ENCODE assay signal across 15 cellular contexts in the genomic region with DNA sequence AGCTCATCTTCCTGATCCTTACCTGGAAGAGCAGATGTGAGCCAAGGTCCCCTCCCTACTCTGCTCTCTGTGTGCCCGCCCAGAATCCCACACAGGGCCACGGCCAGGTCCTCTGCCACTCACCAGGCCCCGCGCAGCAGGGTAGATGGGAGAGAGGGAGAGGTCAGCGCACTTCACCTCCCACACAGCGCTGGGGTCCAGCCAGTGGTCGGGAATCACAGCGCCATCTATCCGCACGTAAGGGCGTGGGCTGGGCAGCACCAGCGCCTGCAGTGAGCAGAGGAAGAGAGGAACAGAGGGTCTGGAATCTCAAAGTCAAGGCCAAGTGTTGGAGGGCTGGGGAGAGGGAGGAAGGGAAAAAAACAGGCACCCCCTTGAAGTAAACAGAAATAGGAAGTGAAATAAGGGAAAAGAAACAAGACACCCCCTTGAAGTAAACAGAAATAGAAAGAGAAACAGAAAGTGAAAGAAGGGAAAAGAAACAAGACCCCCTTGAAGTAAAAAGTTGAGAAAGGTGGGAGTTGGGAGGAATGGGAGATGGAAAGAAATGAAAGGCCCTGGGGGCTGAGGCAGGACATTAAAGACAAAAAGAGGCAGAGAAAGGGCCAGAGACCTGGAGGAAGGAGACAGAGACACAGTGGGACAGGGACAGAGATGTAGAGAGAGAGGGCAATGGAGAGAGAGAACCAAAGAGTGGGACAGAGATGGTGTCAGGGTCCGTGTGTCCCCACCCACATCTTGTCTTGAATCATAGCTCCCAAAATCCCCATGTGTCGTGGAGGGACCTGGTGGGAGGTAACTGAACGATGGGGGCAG. TPM values are rescaled to one million over a fixed set of nuclear protein-coding genes. Genes with fewer than 3 reads are reported as not detected.
DNase-seq lines count a peak whose midpoint lies in the region; ATAC-seq, FAIRE-seq and TF ChIP-seq lines count a peak whose summit lies in the region.
"Had no signal": no experiment of that assay in that cellular context is flagged by ENCODE, and none has a peak within 500 bp of the region (broad histone marks: within the 10 kb centered on the region; RNA-seq: fewer than 3 reads in every experiment).

No MANE protein-coding gene starts in this region.

- 62% methylated on average over 12 of the region's 15 CpGs for WGBS in K562 (ENCODE audit: insufficient coverage, low coverage, missing lambda C conversion rate)
- WGBS in spleen, 5 donors = 62 to 79% (median 74%) methylated on average over 15 of the region's 15 CpGs

- H3K27ac ChIP-seq in K562 (ENCODE audit: extremely low read depth, low read depth, low read length) (no peak overlapping the region), spleen (peak overlapping the region; percentile 30 to 73 (median 64)), colonic mucosa (no peak overlapping the region)
- H3K27ac ChIP-seq: hepatocyte, lower lobe of right lung, thyroid gland had no signal

- no TSS peak for BruUV-seq in K562 (replicated peaks; lab: Mats Ljungman, UMichigan)

- POLR2A ChIA-PET in K562 (lab: Yijun Ruan, JAX) = interaction anchor here (0.7 kb wide), 1 partner anchor 55 kb away, joined by 3 read pairs; no protein-coding TSS in a partner anchor

- H3K4me1 ChIP-seq in K562 (replicated peaks in 1 of 2; ENCODE audit: control insufficient read depth in 2 of 2, insufficient read depth in 2 of 2, low read length in 2 of 2) (peaks cover 0 to 7% of the 10 kb centered on the region in 2 experiments; a peak in 2 of 5 replicates), spleen (peaks cover 5 to 28% (median 21%) of the 10 kb centered on the region in 6 donors), colonic mucosa (no peaks in the 10 kb centered on the region)

- no peak for DNase-seq in activated CD4-positive, alpha-beta T cell treated with anti-CD3 and anti-CD28 coated beads, Interleukin-2, amount 10 ng/mL, durations not matched to agents 24 days and 14 days
- no peak for DNase-seq in activated CD4-positive, alpha-beta T cell treated with anti-CD3 and anti-CD28 coated beads, Interleukin-2, amount 50 U/mL, for 4 hours
- peak; percentile 24 for DNase-seq in NAMALWA (ENCODE audit: low spot score)
- DNase-seq in K562 (ENCODE audit: extremely low read depth in 1 of 4, low spot score in 3 of 4) = no peak
- DNase-seq in spleen = no peak
- no peak for DNase-seq in DMS 273 treated with DMSO at 0.1 percent for 48 hours (lab: John Stamatoyannopoulos, UW)
- no peak for DNase-seq in NCI-H1436 (lab: John Stamatoyannopoulos, UW)
- no peak for DNase-seq in colonic mucosa
- DNase-seq: ACHN, lower lobe of right lung, small intestine, thyroid gland had no signal

- no peaks in the 10 kb centered on the region for H3K9me3 ChIP-seq in K562 (replicated peaks; ENCODE audit: control insufficient read depth, insufficient read depth, low read depth, low read length)
- H3K9me3 ChIP-seq in spleen = peaks cover 0 to 7% (median 0%) of the 10 kb centered on the region in 8 donors
- no peaks in the 10 kb centered on the region for H3K9me3 ChIP-seq in colonic mucosa
- H3K9me3 ChIP-seq: lower lobe of right lung, thyroid gland had no signal

- H3K36me3 ChIP-seq in K562 (ENCODE audit: control insufficient read depth, insufficient read depth, low read length) (peaks cover 61% of the 10 kb centered on the region; the same call in 2 of the 3 replicates), spleen (peaks cover 0 to 87% (median 4%) of the 10 kb centered on the region in 6 donors), colonic mucosa (no peaks in the 10 kb centered on the region)
- H3K36me3 ChIP-seq: thyroid gland had no signal

- TF ChIP-seq POLR2A in K562 (conservative IDR thresholded peaks at IDR 0.05) (no peak), spleen (IDR thresholded peaks at IDR 0.05) (no peak)

- no peaks in the 10 kb centered on the region for H3K27me3 ChIP-seq in K562 (ENCODE audit: control insufficient read depth in 2 of 2, insufficient read depth in 2 of 2, low read length in 2 of 2)
- no peaks in the 10 kb centered on the region for H3K27me3 ChIP-seq in spleen (replicated peaks in 1 of 7)
- no peaks in the 10 kb centered on the region for H3K27me3 ChIP-seq in colonic mucosa
- H3K27me3 ChIP-seq: hepatocyte, thyroid gland had no signal

- H3K9me1 ChIP-seq in K562 (ENCODE audit: control insufficient read depth, insufficient read depth, low read length) = peaks cover 2% of the 10 kb centered on the region

- no peaks in the 10 kb centered on the region for H3K27me3 Mint-ChIP-seq in activated CD4-positive, alpha-beta T cell treated with anti-CD3 and anti-CD28 coated beads, Interleukin-2, amount 10 ng/mL, durations not matched to agents 24 days and 14 days

- H3K27ac Mint-ChIP-seq in activated CD4-positive, alpha-beta T cell treated with anti-CD3 and anti-CD28 coated beads, Interleukin-2, amount 10 ng/mL, durations not matched to agents 24 days and 14 days = peak overlapping the region; percentile 59

- H2AFZ ChIP-seq in K562 (ENCODE audit: low read depth, low read length) = no peak overlapping the region
- H2AFZ ChIP-seq: hepatocyte had no signal

- no peak for TF ChIP-seq RAD21 in K562 (CRISPR knock-in tag; conservative IDR thresholded peaks at IDR 0.05 in 1 of 2, IDR thresholded peaks at IDR 0.05 in 1 of 2)

- no peaks in the 10 kb centered on the region for H3K79me2 ChIP-seq in K562 (ENCODE audit: control insufficient read depth, insufficient read depth, low read length)
- H3K79me2 ChIP-seq: hepatocyte had no signal

- no peaks in the 10 kb centered on the region for H4K20me1 ChIP-seq in K562 (replicated peaks; ENCODE audit: control insufficient read depth, insufficient read depth, low read length)

- no peak overlapping the region for H3K4me3 Mint-ChIP-seq in activated CD4-positive, alpha-beta T cell treated with anti-CD3 and anti-CD28 coated beads, Interleukin-2, amount 10 ng/mL, durations not matched to agents 24 days and 14 days

- FAIRE-seq in K562 (lab: Jason Lieb, UNC) = no peak
- FAIRE-seq: small intestine had no signal

- peaks cover 49% of the 10 kb centered on the region for H3K36me3 Mint-ChIP-seq in activated CD4-positive, alpha-beta T cell treated with anti-CD3 and anti-CD28 coated beads, Interleukin-2, amount 10 ng/mL, durations not matched to agents 24 days and 14 days (ENCODE audit: low read depth)

- CTCF ChIA-PET in K562 (lab: Yijun Ruan, JAX; ENCODE audit: low intra/inter-chr PET ratio) = interaction anchor here (0.6 kb wide), 1 partner anchor 19 kb away, joined by 3 read pairs; no protein-coding TSS in a partner anchor

- no peak for TF ChIP-seq EP300 in K562 (IDR thresholded peaks at IDR 0.05; ENCODE audit: low read length)

- H3K4me1 Mint-ChIP-seq in activated CD4-positive, alpha-beta T cell treated with anti-CD3 and anti-CD28 coated beads, Interleukin-2, amount 10 ng/mL, durations not matched to agents 24 days and 14 days = peaks cover 18% of the 10 kb centered on the region

- in situ Hi-C loops in K562 (cut with MboI) = loop anchor here (25.0 kb wide), 1 partner anchor 1995 kb away; no protein-coding TSS in a partner anchor

- intact Hi-C loops in activated CD4-positive, alpha-beta T cell treated with anti-CD3 and anti-CD28 coated beads, Interleukin-2, amount 10 ng/mL, durations not matched to agents 24 days and 14 days (cut with micrococcal nuclease) = no loop called here
- intact Hi-C loops in K562 (cut with micrococcal nuclease) = no loop called here
- intact Hi-C loops in spleen (cut with DNase I; ENCODE audit: low total_unique reads) = no loop called here
- intact Hi-C loops in colonic mucosa (cut with DNase I) = no loop called here

- ATAC-seq in K562 = peak; percentile 74
- ATAC-seq: activated CD4-positive, CD25-positive, alpha-beta regulatory T cell treated with anti-CD3 and anti-CD28 coated beads, Interleukin-2, amount 50 U/mL, for 24 hours; esophagus mucosa had no signal

- H3K9me3 Mint-ChIP-seq in activated CD4-positive, alpha-beta T cell treated with anti-CD3 and anti-CD28 coated beads, Interleukin-2, amount 10 ng/mL, durations not matched to agents 24 days and 14 days = no peaks in the 10 kb centered on the region

- H3K9ac ChIP-seq in K562 (ENCODE audit: insufficient read depth in 1 of 2, low read depth in 2 of 2, low read length in 2 of 2) = no peak overlapping the region
- no peak overlapping the region for H3K9ac ChIP-seq in colonic mucosa (ENCODE audit: low read depth in 2 of 2, low read length in 2 of 2)

- no peak overlapping the region for H3K4me2 ChIP-seq in K562 (ENCODE audit: insufficient read depth, low read length)
- H3K4me2 ChIP-seq: hepatocyte had no signal

- H3K4me3 ChIP-seq in K562 (no peak overlapping the region), spleen (peak overlapping the region in 2 of 8 donors; percentile 6 to 39), colonic mucosa (no peak overlapping the region)
- H3K4me3 ChIP-seq: hepatocyte, lower lobe of right lung, thyroid gland had no signal

- TF ChIP-seq CTCF in K562 (IDR thresholded peaks at IDR 0.05 in 2 of 3, conservative IDR thresholded peaks at IDR 0.05 in 1 of 3; ENCODE audit: insufficient read depth in 2 of 3, low read depth in 1 of 3, low read length in 3 of 3) (peak in 2 of 3 experiments; percentile 6 to 15; a peak in 1 of 6 replicates), spleen (IDR thresholded peaks at IDR 0.05 in 8 of 11, conservative IDR thresholded peaks at IDR 0.05 in 3 of 11) (peak in 3 of 11 experiments; percentile 12 to 17 (median 12)), colonic mucosa (IDR thresholded peaks at IDR 0.05) (no peak)

RNA-seq across cellular contexts. Expression of a gene that starts 7.1 kb away (rescaled TPM):
- 9.2 and 11.4 TPM in 2 replicates for total RNA-seq in activated CD4-positive, alpha-beta T cell treated with anti-CD3 and anti-CD28 coated beads, Interleukin-2, amount 10 ng/mL, durations not matched to agents 24 days and 14 days
- total RNA-seq in K562 (2011; cell fraction: chromatin; rRNA removed; ENCODE audit: low replicate concordance) = 0.56 and 0.76 TPM in 2 replicates
- total RNA-seq in K562 (2011; cell fraction: nucleolus; rRNA removed) = 1.3 TPM in 1 of 2 replicates, not detected in the other
- total RNA-seq in K562 (2011; cell fraction: nucleoplasm; rRNA removed) = 2.0 TPM in 1 of 2 replicates, not detected in the other
- total RNA-seq in K562 (2014; rRNA removed) = not detected in 2 replicates
- not detected in 2 replicates for total RNA-seq in K562 (2014; rRNA removed; fragmentation: Illumina TruSeq; extraction: Trizol)
- total RNA-seq in K562 (2015; rRNA removed; fragmentation: Illumina TruSeq; extraction: Trizol) = not detected in 2 replicates
- 0.35 and 0.38 TPM in 2 replicates for total RNA-seq in K562 (2021)
- polyA plus RNA-seq in K562 (2011; rRNA removed) = 0.07 and 0.35 TPM in 2 replicates
- 0.10 and 0.44 TPM in 2 replicates for polyA plus RNA-seq in K562 (2011; cell fraction: cytosol; rRNA removed)
- polyA plus RNA-seq in K562 (2011; cell fraction: nucleus; rRNA removed) = 0.41 TPM in 1 of 2 replicates, not detected in the other
- polyA plus RNA-seq in K562 (2012) = 0.18 and 0.82 TPM in 2 replicates
- polyA plus RNA-seq in K562 (2014; fragmentation: Illumina TruSeq; extraction: Trizol) = 1.9 TPM in 1 of 2 replicates, not detected in the other
- polyA plus RNA-seq in K562 (2014; fragmentation: Nextera tagmentation; extraction: Ambion mirVana) = not detected
- polyA plus RNA-seq in K562 (2014; rRNA removed) = 0.27 TPM in 1 of 2 replicates, not detected in the other
- polyA minus RNA-seq in K562 (2011; rRNA and poly(A)+ RNA removed) = 0.27 TPM in 1 of 2 replicates, not detected in the other
- polyA minus RNA-seq in K562 (2011; cell fraction: cytosol; rRNA and poly(A)+ RNA removed) = not detected in 2 replicates
- polyA minus RNA-seq in K562 (2011; cell fraction: nucleus; rRNA and poly(A)+ RNA removed) = not detected in 2 replicates
- 10 to 100 TPM; 17.0 to 62.5 (median 27.7) TPM for total RNA-seq in spleen
- 10 to 100 TPM; 20.4 to 55.0 (median 51.5) TPM for polyA plus RNA-seq in spleen
- 1 to 10 TPM; 1.7 to 6.8 TPM for total RNA-seq in colonic mucosa

RNA-seq across cellular contexts. Expression of a gene that starts 52.4 kb away (rescaled TPM):
- 138 and 144 TPM in 2 replicates for total RNA-seq in activated CD4-positive, alpha-beta T cell treated with anti-CD3 and anti-CD28 coated beads, Interleukin-2, amount 10 ng/mL, durations not matched to agents 24 days and 14 days
- total RNA-seq in K562 (2011; cell fraction: chromatin; rRNA removed; ENCODE audit: low replicate concordance) = 141 and 259 TPM in 2 replicates
- total RNA-seq in K562 (2011; cell fraction: nucleolus; rRNA removed) = 126 and 137 TPM in 2 replicates
- total RNA-seq in K562 (2011; cell fraction: nucleoplasm; rRNA removed) = 101 and 111 TPM in 2 replicates
- 111 and 114 TPM in 2 replicates for total RNA-seq in K562 (2014; rRNA removed)
- 50.7 and 65.3 TPM in 2 replicates for total RNA-seq in K562 (2014; rRNA removed; fragmentation: Illumina TruSeq; extraction: Trizol)
- total RNA-seq in K562 (2015; rRNA removed; fragmentation: Illumina TruSeq; extraction: Trizol) = 70.4 and 75.5 TPM in 2 replicates
- total RNA-seq in K562 (2021) = 83.0 and 87.6 TPM in 2 replicates
- 49.9 and 74.6 TPM in 2 replicates for polyA plus RNA-seq in K562 (2011; rRNA removed)
- 47.6 and 48.1 TPM in 2 replicates for polyA plus RNA-seq in K562 (2011; cell fraction: cytosol; rRNA removed)
- 197 and 264 TPM in 2 replicates for polyA plus RNA-seq in K562 (2011; cell fraction: nucleus; rRNA removed)
- polyA plus RNA-seq in K562 (2012) = 97.1 and 97.7 TPM in 2 replicates
- polyA plus RNA-seq in K562 (2014; fragmentation: Illumina TruSeq; extraction: Trizol) = 71.1 and 75.8 TPM in 2 replicates
- polyA plus RNA-seq in K562 (2014; fragmentation: Nextera tagmentation; extraction: Ambion mirVana) = 10 to 100 TPM in 1 of 2 experiments, 1 to 10 TPM in 1; 9.6 to 11.0 TPM
- polyA plus RNA-seq in K562 (2014; rRNA removed) = 82.1 and 101 TPM in 2 replicates
- polyA minus RNA-seq in K562 (2011; rRNA and poly(A)+ RNA removed) = 59.9 and 62.9 TPM in 2 replicates
- 33.3 and 44.0 TPM in 2 replicates for polyA minus RNA-seq in K562 (2011; cell fraction: cytosol; rRNA and poly(A)+ RNA removed)
- 75.4 and 82.3 TPM in 2 replicates for polyA minus RNA-seq in K562 (2011; cell fraction: nucleus; rRNA and poly(A)+ RNA removed)
- total RNA-seq in spleen = 10 to 100 TPM; 26.5 to 44.7 (median 33.5) TPM
- 10 to 100 TPM; 44.1 to 68.4 (median 49.1) TPM for polyA plus RNA-seq in spleen
- total RNA-seq in colonic mucosa = 10 to 100 TPM; 26.4 to 75.6 TPM

RNA-seq across cellular contexts. Expression of a gene that starts 52.8 kb away (rescaled TPM):
- 8.0 and 9.9 TPM in 2 replicates for total RNA-seq in activated CD4-positive, alpha-beta T cell treated with anti-CD3 and anti-CD28 coated beads, Interleukin-2, amount 10 ng/mL, durations not matched to agents 24 days and 14 days
- 0.35 and 0.74 TPM in 2 replicates for total RNA-seq in K562 (2011; cell fraction: chromatin; rRNA removed; ENCODE audit: low replicate concordance)
- 0.53 and 1.0 TPM in 2 replicates for total RNA-seq in K562 (2011; cell fraction: nucleolus; rRNA removed)
- 0.29 and 1.9 TPM in 2 replicates for total RNA-seq in K562 (2011; cell fraction: nucleoplasm; rRNA removed)
- 0.50 and 0.73 TPM in 2 replicates for total RNA-seq in K562 (2014; rRNA removed)
- total RNA-seq in K562 (2014; rRNA removed; fragmentation: Illumina TruSeq; extraction: Trizol) = 0.11 and 0.13 TPM in 2 replicates
- 0.11 and 0.36 TPM in 2 replicates for total RNA-seq in K562 (2015; rRNA removed; fragmentation: Illumina TruSeq; extraction: Trizol)
- 1.4 TPM in 2 replicates for total RNA-seq in K562 (2021)
- polyA plus RNA-seq in K562 (2011; rRNA removed) = 0.06 and 0.09 TPM in 2 replicates
- polyA plus RNA-seq in K562 (2011; cell fraction: cytosol; rRNA removed) = 0.21 and 0.57 TPM in 2 replicates
- 0.15 and 0.51 TPM in 2 replicates for polyA plus RNA-seq in K562 (2011; cell fraction: nucleus; rRNA removed)
- 1.8 and 2.8 TPM in 2 replicates for polyA plus RNA-seq in K562 (2012)
- 0.33 and 0.58 TPM in 2 replicates for polyA plus RNA-seq in K562 (2014; fragmentation: Illumina TruSeq; extraction: Trizol)
- polyA plus RNA-seq in K562 (2014; fragmentation: Nextera tagmentation; extraction: Ambion mirVana) = under 1 TPM in 1 of 2 experiments, not detected in 1; 0.04 TPM
- polyA plus RNA-seq in K562 (2014; rRNA removed) = 0.82 and 0.94 TPM in 2 replicates
- polyA minus RNA-seq in K562 (2011; rRNA and poly(A)+ RNA removed) = 0.09 and 0.11 TPM in 2 replicates
- polyA minus RNA-seq in K562 (2011; cell fraction: cytosol; rRNA and poly(A)+ RNA removed) = 0.73 and 1.7 TPM in 2 replicates
- 0.40 and 0.44 TPM in 2 replicates for polyA minus RNA-seq in K562 (2011; cell fraction: nucleus; rRNA and poly(A)+ RNA removed)
- total RNA-seq in spleen = 1 to 10 TPM; 1.3 to 9.3 (median 5.2) TPM
- polyA plus RNA-seq in spleen = 1 to 10 TPM; 1.6 to 4.3 (median 2.0) TPM
- 1 to 10 TPM; 6.2 to 9.7 TPM for total RNA-seq in colonic mucosa

Comparison
In these comparisons a context has a peak if more than half of its experiments do, and no peak if none do; other contexts are left out.
1. H3K27ac ChIP-seq: peak in spleen (8 of 8); none in K562 (single experiment) and colonic mucosa (single experiment).